ENCODE assay signal across 8 cellular contexts in the genomic region with DNA sequence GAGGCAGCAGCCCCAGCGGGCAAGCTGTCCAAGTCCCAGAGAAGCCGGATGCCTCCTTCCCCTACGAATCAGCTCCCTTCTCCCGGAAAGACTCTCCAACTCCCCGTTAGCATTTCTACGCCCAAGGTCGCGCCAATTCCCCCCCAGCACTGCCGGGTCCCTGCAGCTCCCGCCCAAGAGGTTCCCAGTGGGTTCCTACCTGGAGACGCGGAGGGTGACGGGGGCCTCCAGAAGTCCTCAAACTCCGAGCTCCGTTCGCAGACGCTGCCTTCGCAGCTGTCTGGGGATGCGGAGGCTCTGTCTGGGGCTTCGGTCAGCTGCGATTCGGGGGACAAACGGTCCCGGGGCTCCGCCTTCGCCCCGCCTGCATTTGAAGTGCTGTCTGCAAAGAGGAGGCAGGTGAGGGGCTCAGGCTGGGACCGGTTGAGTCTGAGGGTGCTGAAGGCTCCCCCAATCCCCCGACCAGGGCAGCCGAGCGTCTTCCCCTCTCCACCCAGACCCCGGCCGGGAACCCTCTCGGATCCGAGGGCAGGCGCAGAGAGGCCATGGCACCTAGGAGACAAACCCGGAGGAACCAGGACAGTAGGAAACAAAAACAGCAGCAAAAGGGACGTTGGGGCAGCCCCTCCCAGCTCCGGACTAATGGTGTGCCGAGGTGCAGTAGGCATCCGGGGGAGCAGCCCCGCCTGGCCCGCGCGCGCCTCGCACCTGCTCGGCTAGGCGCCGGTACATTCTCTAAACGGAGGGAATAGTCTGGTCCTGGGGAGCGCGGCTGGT. TPM values are rescaled to one million over a fixed set of nuclear protein-coding genes. Genes with fewer than 3 reads are reported as not detected.
A peak's percentile ranks its signal among the peaks of the same experiment; 100 is the strongest.
DNase-seq lines count a peak whose midpoint lies in the region; ATAC-seq lines count a peak whose summit lies in the region.

No MANE protein-coding gene starts in this region.

- H3K4me1 Mint-ChIP-seq in CD4-positive, alpha-beta memory T cell = peaks cover 18 to 75% (median 40%) of the 10 kb centered on the region in 4 donors

- ATAC-seq in HG03354 (IDR thresholded peaks at IDR 0.05; ENCODE audit: poor library complexity, severe bottlenecking, unreplicated experiment) = peak; percentile 10
- no peak for ATAC-seq in GM21529 (IDR thresholded peaks at IDR 0.05; ENCODE audit: unreplicated experiment)
- no peak for ATAC-seq in HG02623 (IDR thresholded peaks at IDR 0.05; ENCODE audit: unreplicated experiment)

- no peaks in the 10 kb centered on the region for H3K27me3 Mint-ChIP-seq in CD4-positive, alpha-beta memory T cell

- POLR2A ChIA-PET in CD4-positive, alpha-beta memory T cell (lab: Charles Lee; ENCODE audit: partially characterized antibody) = interaction anchor here (0.5 to 6.8 kb wide), 19 partner anchors 7 to 349 kb away, joined by 3 to 154 read pairs (median 5); a partner anchor contains a TSS

- no peaks in the 10 kb centered on the region for H3K9me3 ChIP-seq in CD4-positive, alpha-beta memory T cell (ENCODE audit: control insufficient read depth in 1 of 2, low read length in 2 of 2)

- no peaks in the 10 kb centered on the region for H3K36me3 ChIP-seq in CD4-positive, alpha-beta memory T cell (ENCODE audit: insufficient read depth, low read length)

- peak; percentile 32 to 55 (median 46) for DNase-seq in CD4-positive, alpha-beta memory T cell
- peak; percentile 40 for DNase-seq in activated CD4-positive, alpha-beta T cell treated with anti-CD3 and anti-CD28 coated beads, Interleukin-2, amount 50 U/mL, for 1 hour
- DNase-seq in fibroblast of peridontal ligament (ENCODE audit: extremely low read depth) (peak; percentile 9), posterior vena cava (ENCODE audit: low spot score) (peak; percentile 81), SK-N-DZ (ENCODE audit: low spot score) (no peak)

- H3K27ac Mint-ChIP-seq in CD4-positive, alpha-beta memory T cell = peak overlapping the region; percentile 47 to 94 (median 86)

- H3K4me1 ChIP-seq in CD4-positive, alpha-beta memory T cell (ENCODE audit: insufficient read depth, low read length) = peaks cover 39% of the 10 kb centered on the region

- H3K4me3 ChIP-seq in CD4-positive, alpha-beta memory T cell (ENCODE audit: low read length in 2 of 2) = peak overlapping the region; percentile 84 to 92

- H3K36me3 Mint-ChIP-seq in CD4-positive, alpha-beta memory T cell = peaks cover 9 to 54% of the 10 kb centered on the region in 2 donors

- H3K27me3 ChIP-seq in CD4-positive, alpha-beta memory T cell (ENCODE audit: insufficient read depth, low read length) = no peaks in the 10 kb centered on the region

- intact Hi-C loops in CD4-positive, alpha-beta memory T cell (cut with micrococcal nuclease) = loop anchor here (2.0 to 10.0 kb wide), 4 partner anchors 166 to 678 kb away; a partner anchor contains a TSS
- intact Hi-C loops in posterior vena cava (cut with DNase I) = no loop called here

- peak overlapping the region; percentile 52 for H3K27ac ChIP-seq in CD4-positive, alpha-beta memory T cell (ENCODE audit: low read depth, low read length)

- peak overlapping the region; percentile 89 to 97 (median 92) for H3K4me3 Mint-ChIP-seq in CD4-positive, alpha-beta memory T cell

- CTCF ChIA-PET in CD4-positive, alpha-beta memory T cell (lab: Charles Lee; ENCODE audit: partially characterized antibody) = interaction anchor here (0.8 to 6.9 kb wide), 13 partner anchors 9 to 170 kb away, joined by 3 to 135 read pairs (median 4); no protein-coding TSS in a partner anchor

- peaks cover 0 to 2% (median 0%) of the 10 kb centered on the region in 8 donors for H3K9me3 Mint-ChIP-seq in CD4-positive, alpha-beta memory T cell

RNA-seq across cellular contexts. Expression of a gene that starts 3.9 kb away (rescaled TPM):
- 10 to 100 TPM; 30.6 to 33.2 TPM for total RNA-seq in CD4-positive, alpha-beta memory T cell
- polyA plus RNA-seq in CD4-positive, alpha-beta memory T cell = 10 to 100 TPM in 1 of 2 donors, 1 to 10 TPM in 1; 7.8 to 12.1 TPM
- 1 to 10 TPM in 1 of 2 donors, under 1 TPM in 1; 0.76 to 1.1 TPM for total RNA-seq in posterior vena cava
- 0.06 TPM in 1 of 2 replicates, not detected in the other for polyA plus RNA-seq in SK-N-DZ (2014; cell fraction: cytosol; rRNA removed)
- 0.05 TPM in 1 of 2 replicates, not detected in the other for polyA plus RNA-seq in SK-N-DZ (2014; cell fraction: nucleus; rRNA removed)

Comparison
In these comparisons a context has a peak if more than half of its experiments do, and no peak if none do; other contexts are left out.
1. RNA of a gene that starts 3.9 kb away (total RNA-seq): 30.6 to 33.2 TPM in CD4-positive, alpha-beta memory T cell; 0.76 to 1.1 TPM in posterior vena cava; every median in the first group is over 10 times any median in the second.